In the genomic region with DNA sequence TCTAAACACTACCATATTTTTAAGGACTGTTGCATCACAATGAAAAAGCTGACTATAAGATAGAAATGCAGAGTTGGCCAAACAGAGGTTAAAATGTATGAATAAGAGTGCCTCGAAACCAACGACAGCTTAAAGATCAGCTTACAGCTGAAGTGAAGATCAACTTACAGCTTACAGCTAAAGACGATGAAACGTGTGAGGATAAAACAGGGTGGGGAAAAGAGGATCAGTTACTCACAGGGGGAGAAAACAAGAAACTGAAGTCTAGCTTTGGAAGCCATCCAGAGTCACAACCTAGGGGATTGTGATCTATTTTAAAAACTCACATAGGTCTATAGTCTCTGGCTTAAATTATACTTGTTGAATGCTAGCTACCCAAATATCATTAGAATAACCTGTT, we compare ENCODE assay signal across 22 cellular contexts.
"Had no signal": no experiment of that assay in that cellular context is flagged by ENCODE, and none has a peak within 500 bp of the region (broad histone marks: within the 10 kb centered on the region; RNA-seq: fewer than 3 reads in every experiment).

No MANE protein-coding gene starts in this region.

- H3K4me3 ChIP-seq: body of pancreas, dorsolateral prefrontal cortex, gastrocnemius medialis, left ventricle myocardium inferior, prostate gland, right atrium auricular region, skin epidermis, stomach had no signal

- H3K4me1 ChIP-seq: body of pancreas, gastrocnemius medialis, left ventricle myocardium inferior, prostate gland, right atrium auricular region, stomach had no signal

- H3K36me3 Mint-ChIP-seq: activated CD4-positive, alpha-beta memory T cell treated with anti-CD3 and anti-CD28 coated beads for 36 hours; activated naive CD8-positive, alpha-beta T cell treated with anti-CD3 and anti-CD28 coated beads for 36 hours; type B pancreatic cell had no signal

- H3K4me3 Mint-ChIP-seq: activated CD4-positive, alpha-beta memory T cell treated with anti-CD3 and anti-CD28 coated beads for 36 hours; activated naive CD8-positive, alpha-beta T cell treated with anti-CD3 and anti-CD28 coated beads for 36 hours; activated T-helper 1 cell treated with anti-CD3 and anti-CD28 coated beads, Interleukin-12 subunit alpha, Interleukin-12 subunit beta, Interleukin-2, Interleukin-4 antibody, amounts not matched to agents 30 ng/mL and 10 ng/mL and 1 ng/mL, durations not matched to agents 14 hours and 24 hours and 36 hours; endodermal cell; type B pancreatic cell had no signal

- H3K27me3 Mint-ChIP-seq: activated CD4-positive, alpha-beta memory T cell treated with anti-CD3 and anti-CD28 coated beads for 36 hours had no signal

- H3K9me3 Mint-ChIP-seq: activated CD4-positive, alpha-beta memory T cell treated with anti-CD3 and anti-CD28 coated beads for 36 hours; activated naive CD8-positive, alpha-beta T cell treated with anti-CD3 and anti-CD28 coated beads for 36 hours; activated T-helper 1 cell treated with anti-CD3 and anti-CD28 coated beads, Interleukin-12 subunit alpha, Interleukin-12 subunit beta, Interleukin-2, Interleukin-4 antibody, amounts not matched to agents 30 ng/mL and 10 ng/mL and 1 ng/mL, durations not matched to agents 14 hours and 24 hours and 36 hours; type B pancreatic cell had no signal

- H3K27me3 ChIP-seq: body of pancreas, gastrocnemius medialis, right atrium auricular region, stomach had no signal

- H3K36me3 ChIP-seq: gastrocnemius medialis, left ventricle myocardium inferior, prostate gland, right atrium auricular region, stomach had no signal

- ATAC-seq: body of pancreas, gastrocnemius medialis had no signal

- H3K9me3 ChIP-seq: body of pancreas, gastrocnemius medialis, left ventricle myocardium inferior, prostate gland, right atrium auricular region, stomach had no signal

- DNase-seq: activated CD4-positive, alpha-beta memory T cell treated with anti-CD3 and anti-CD28 coated beads for 36 hours; activated CD4-positive, alpha-beta T cell treated with anti-CD3 and anti-CD28 coated beads for 4 hours; activated naive CD8-positive, alpha-beta T cell treated with anti-CD3 and anti-CD28 coated beads for 36 hours; activated T-cell treated with anti-CD3 and anti-CD28 coated beads for 4 hours; body of pancreas; caudate nucleus; dorsolateral prefrontal cortex; endodermal cell; gastrocnemius medialis; head of caudate nucleus; kidney; left ventricle myocardium inferior; mammary epithelial cell; stimulated activated CD4-positive, alpha-beta T cell treated with anti-CD3 and anti-CD28 coated beads, Interleukin-15, amount 100 ng/mL, for 24 hours; stimulated activated CD4-positive, alpha-beta T cell treated with anti-CD3 and anti-CD28 coated beads, Interleukin-2, amount 100 ng/mL, for 48 hours; stomach had no signal

- H3K27ac ChIP-seq: body of pancreas, dorsolateral prefrontal cortex, epithelial cell of prostate, gastrocnemius medialis, left ventricle myocardium inferior, prostate gland, right atrium auricular region, skin epidermis, stomach had no signal

- H3K27ac Mint-ChIP-seq: activated CD4-positive, alpha-beta memory T cell treated with anti-CD3 and anti-CD28 coated beads for 36 hours; activated naive CD8-positive, alpha-beta T cell treated with anti-CD3 and anti-CD28 coated beads for 36 hours; activated T-helper 1 cell treated with anti-CD3 and anti-CD28 coated beads, Interleukin-12 subunit alpha, Interleukin-12 subunit beta, Interleukin-2, Interleukin-4 antibody, amounts not matched to agents 30 ng/mL and 10 ng/mL and 1 ng/mL, durations not matched to agents 14 hours and 24 hours and 36 hours; endodermal cell; type B pancreatic cell had no signal
